In genomic region chr19:55601127-55601526, GRCh38 we compare ENCODE assay signal across 8 cellular contexts. TPM values are rescaled to one million over a fixed set of nuclear protein-coding genes. Genes with fewer than 3 reads are reported as not detected.
DNase-seq lines count a peak whose midpoint lies in the region; ATAC-seq, FAIRE-seq and TF ChIP-seq lines count a peak whose summit lies in the region.

No MANE protein-coding gene starts in this region.

- peaks cover 25% of the 10 kb centered on the region for H3K4me1 Mint-ChIP-seq in memory B cell

- in situ Hi-C loops in K562 (cut with MboI), result no loop called here

- ATAC-seq in heart left ventricle (no peak), K562 (no peak), memory B cell (ENCODE audit: low read depth) (no peak), upper lobe of left lung (ENCODE audit: low FRiP score in 2 of 2) (no peak)

- no peak for TF ChIP-seq EP300 in K562 (IDR thresholded peaks at IDR 0.05; ENCODE audit: low read length)
- no peak for TF ChIP-seq EP300 in upper lobe of left lung (IDR thresholded peaks at IDR 0.05)

- H3K27ac ChIP-seq in heart left ventricle (peak overlapping the region; percentile 92 to 100 (median 99)), K562 (ENCODE audit: extremely low read depth, low read depth, low read length) (peak overlapping the region; percentile 0; the same call in 2 of the 3 replicates), upper lobe of left lung (peak overlapping the region; percentile 97 to 99 (median 99))

- H3K4me2 ChIP-seq in K562 (ENCODE audit: insufficient read depth, low read length), result peak overlapping the region; percentile 99

- FAIRE-seq in K562 (lab: Jason Lieb, UNC) (no peak), urothelium cell line (lab: Jason Lieb, UNC) (no peak)

- no peaks in the 10 kb centered on the region for H3K27me3 Mint-ChIP-seq in memory B cell

- H3K9ac ChIP-seq in K562 (ENCODE audit: insufficient read depth in 1 of 2, low read depth in 2 of 2, low read length in 2 of 2), result peak overlapping the region in 1 of 2 experiments; percentile 99; a peak in 3 of 4 replicates

- TF ChIP-seq CTCF in heart left ventricle (IDR thresholded peaks at IDR 0.05) (no peak), K562 (IDR thresholded peaks at IDR 0.05 in 2 of 3, conservative IDR thresholded peaks at IDR 0.05 in 1 of 3; ENCODE audit: insufficient read depth in 2 of 3, low read depth in 1 of 3, low read length in 3 of 3) (no peak), upper lobe of left lung (IDR thresholded peaks at IDR 0.05) (no peak)

- peaks cover 23% of the 10 kb centered on the region for H3K79me2 ChIP-seq in K562 (ENCODE audit: control insufficient read depth, insufficient read depth, low read length)

- CTCF ChIA-PET in K562 (lab: Yijun Ruan, JAX; ENCODE audit: low intra/inter-chr PET ratio), result no interaction called here

- H3K9me3 Mint-ChIP-seq in memory B cell, result peaks cover 6% of the 10 kb centered on the region

- H3K27me3 ChIP-seq in heart left ventricle, result no peaks in the 10 kb centered on the region
- no peaks in the 10 kb centered on the region for H3K27me3 ChIP-seq in K562 (ENCODE audit: control insufficient read depth in 2 of 2, insufficient read depth in 2 of 2, low read length in 2 of 2)
- H3K27me3 ChIP-seq in upper lobe of left lung, result no peaks in the 10 kb centered on the region

- POLR2A ChIA-PET in K562 (lab: Yijun Ruan, JAX), result interaction anchor here (0.6 kb wide), 1 partner anchor 10 kb away, joined by 3 read pairs; no protein-coding TSS in a partner anchor

- WGBS in heart left ventricle, 4 donors, result 70 to 78% (median 77%) methylated on average over 6 of the region's 6 CpGs
- WGBS in K562 (ENCODE audit: insufficient coverage, low coverage, missing lambda C conversion rate), result 63% methylated on average over 5 of the region's 6 CpGs
- 59 to 69% methylated on average over 6 of the region's 6 CpGs for WGBS in upper lobe of left lung, 2 donors

- H3K36me3 Mint-ChIP-seq in memory B cell, result peaks cover 19% of the 10 kb centered on the region

- no peak for TF ChIP-seq POLR2A in heart left ventricle (IDR thresholded peaks at IDR 0.05)
- TF ChIP-seq POLR2A in K562 (conservative IDR thresholded peaks at IDR 0.05), result no peak
- no peak for TF ChIP-seq POLR2A in upper lobe of left lung (IDR thresholded peaks at IDR 0.05)

- no peak overlapping the region for H2AFZ ChIP-seq in K562 (ENCODE audit: low read depth, low read length)

- BruUV-seq in K562 (replicated peaks; lab: Mats Ljungman, UMichigan), result TSS peak; percentile 57

- no peak for TF ChIP-seq RAD21 in K562 (CRISPR knock-in tag; conservative IDR thresholded peaks at IDR 0.05 in 1 of 2, IDR thresholded peaks at IDR 0.05 in 1 of 2)

- intact Hi-C loops in heart left ventricle (cut with DNase I), result loop anchor here in 1 of 10 donors (10.0 kb wide), 2 partner anchors 316 to 456 kb away; partner anchors contain the start of genes BRSK1, HSPBP1 and TNNT1
- intact Hi-C loops in cardiac septum (cut with DNase I), result loop anchor here (2.0 kb wide), 1 partner anchor 124 kb away; the partner anchor contains the start of gene ZNF628
- intact Hi-C loops in K562 (cut with micrococcal nuclease), result no loop called here

- peak overlapping the region; percentile 58 for H3K27ac Mint-ChIP-seq in memory B cell

- H3K4me1 ChIP-seq in heart left ventricle, result peaks cover 3 to 30% (median 20%) of the 10 kb centered on the region in 12 donors
- H3K4me1 ChIP-seq in K562 (replicated peaks in 1 of 2; ENCODE audit: control insufficient read depth in 2 of 2, insufficient read depth in 2 of 2, low read length in 2 of 2), result peaks cover 24 to 44% of the 10 kb centered on the region in 2 experiments; a peak in 4 of 5 replicates
- H3K4me1 ChIP-seq in upper lobe of left lung, result peaks cover 24 to 49% (median 31%) of the 10 kb centered on the region in 4 donors

- DNase-seq in heart left ventricle, result no peak
- no peak for DNase-seq in cardiac septum (ENCODE audit: low spot score)
- DNase-seq in K562 (ENCODE audit: extremely low read depth in 1 of 4, low spot score in 3 of 4), result no peak
- DNase-seq in memory B cell (ENCODE audit: low spot score in 2 of 2), result no peak
- no peak for DNase-seq in upper lobe of left lung
- DNase-seq in urothelium cell line (ENCODE audit: low spot score), result no peak
- DNase-seq in NCI-H2029 treated with DMSO at 0.1 percent for 48 hours (lab: John Stamatoyannopoulos, UW), result no peak
- no peak for DNase-seq in RKO (ENCODE audit: low spot score)

- H3K9me3 ChIP-seq in heart left ventricle (no peaks in the 10 kb centered on the region), K562 (replicated peaks; ENCODE audit: control insufficient read depth, insufficient read depth, low read depth, low read length) (0 out of 2 replicates have a peak, but pooled peaks cover 2% of the 10 kb centered on the region), upper lobe of left lung (no peaks in the 10 kb centered on the region)

- no peaks in the 10 kb centered on the region for H4K20me1 ChIP-seq in K562 (replicated peaks; ENCODE audit: control insufficient read depth, insufficient read depth, low read length)

- H3K4me3 ChIP-seq in heart left ventricle (peak overlapping the region in 11 of 12 donors; percentile 62 to 99 (median 86)), K562 (peak overlapping the region; percentile 60; the same call in 1 of the 2 replicates), upper lobe of left lung (peak overlapping the region in 3 of 4 donors; percentile 68 to 89 (median 85))

- peaks cover 0 to 22% (median 14%) of the 10 kb centered on the region in 9 donors for H3K36me3 ChIP-seq in heart left ventricle
- H3K36me3 ChIP-seq in K562 (ENCODE audit: control insufficient read depth, insufficient read depth, low read length), result peaks cover 8% of the 10 kb centered on the region; the same call in 2 of the 3 replicates
- H3K36me3 ChIP-seq in upper lobe of left lung, result peaks cover 0 to 22% (median 7%) of the 10 kb centered on the region in 4 donors

- peak overlapping the region; percentile 85 for H3K4me3 Mint-ChIP-seq in memory B cell

- H3K9me1 ChIP-seq in K562 (ENCODE audit: control insufficient read depth, insufficient read depth, low read length), result no peaks in the 10 kb centered on the region

RNA-seq across cellular contexts. Expression of gene ZNF524, which starts 1.0 kb away (rescaled TPM):
- 10 to 100 TPM; 11.0 to 34.7 (median 16.5) TPM for total RNA-seq in heart left ventricle
- polyA plus RNA-seq in heart left ventricle, result 10 to 100 TPM; 30.6 to 33.9 TPM
- 13.7 TPM for total RNA-seq in cardiac septum
- total RNA-seq in K562 (2011; cell fraction: chromatin; rRNA removed; ENCODE audit: low replicate concordance), result 3.2 and 12.0 TPM in 2 replicates
- 12.4 and 13.0 TPM in 2 replicates for total RNA-seq in K562 (2011; cell fraction: nucleolus; rRNA removed)
- total RNA-seq in K562 (2011; cell fraction: nucleoplasm; rRNA removed), result 7.3 and 7.5 TPM in 2 replicates
- total RNA-seq in K562 (2014; rRNA removed), result 14.7 and 23.6 TPM in 2 replicates
- total RNA-seq in K562 (2014; rRNA removed; fragmentation: Illumina TruSeq; extraction: Trizol), result 0.55 and 1.2 TPM in 2 replicates
- 5.6 and 6.4 TPM in 2 replicates for total RNA-seq in K562 (2015; rRNA removed; fragmentation: Illumina TruSeq; extraction: Trizol)
- total RNA-seq in K562 (2021), result 15.6 and 16.7 TPM in 2 replicates
- 2.9 and 3.7 TPM in 2 replicates for polyA plus RNA-seq in K562 (2011; rRNA removed)
- 6.8 and 21.8 TPM in 2 replicates for polyA plus RNA-seq in K562 (2011; cell fraction: cytosol; rRNA removed)
- 9.0 and 14.1 TPM in 2 replicates for polyA plus RNA-seq in K562 (2011; cell fraction: nucleus; rRNA removed)
- polyA plus RNA-seq in K562 (2012), result 7.6 and 20.4 TPM in 2 replicates
- polyA plus RNA-seq in K562 (2014; fragmentation: Illumina TruSeq; extraction: Trizol), result 1.4 and 5.4 TPM in 2 replicates
- under 1 TPM; 0.08 to 0.10 TPM for polyA plus RNA-seq in K562 (2014; fragmentation: Nextera tagmentation; extraction: Ambion mirVana)
- 13.1 and 14.4 TPM in 2 replicates for polyA plus RNA-seq in K562 (2014; rRNA removed)
- 0.30 and 0.67 TPM in 2 replicates for polyA minus RNA-seq in K562 (2011; rRNA and poly(A)+ RNA removed)
- 5.1 and 7.1 TPM in 2 replicates for polyA minus RNA-seq in K562 (2011; cell fraction: cytosol; rRNA and poly(A)+ RNA removed)
- polyA minus RNA-seq in K562 (2011; cell fraction: nucleus; rRNA and poly(A)+ RNA removed), result 5.9 and 6.3 TPM in 2 replicates
- total RNA-seq in upper lobe of left lung, result 10 to 100 TPM; 19.9 to 58.7 (median 34.9) TPM

RNA-seq across cellular contexts. Expression of gene FIZ1, which starts 1.8 kb away (rescaled TPM):
- total RNA-seq in heart left ventricle (10 to 100 TPM; 11.2 to 15.4 (median 12.9) TPM), cardiac septum (19.4 TPM), K562 (2014; rRNA removed) (5.9 and 7.3 TPM in 2 replicates), K562 (2014; rRNA removed; fragmentation: Illumina TruSeq; extraction: Trizol) (2.3 and 3.2 TPM in 2 replicates), K562 (2015; rRNA removed; fragmentation: Illumina TruSeq; extraction: Trizol) (4.7 and 5.5 TPM in 2 replicates), K562 (2021) (14.4 and 17.5 TPM in 2 replicates), upper lobe of left lung (10 to 100 TPM; 11.1 to 21.6 (median 16.3) TPM)
- polyA plus RNA-seq in heart left ventricle (10 to 100 TPM in 1 of 2 donors, 1 to 10 TPM in 1; 10.0 to 16.7 TPM), K562 (2011; rRNA removed) (3.8 and 4.7 TPM in 2 replicates), K562 (2014; fragmentation: Illumina TruSeq; extraction: Trizol) (8.7 TPM in 2 replicates), K562 (2014; fragmentation: Nextera tagmentation; extraction: Ambion mirVana) (under 1 TPM; 0.79 to 0.81 TPM), K562 (2014; rRNA removed) (5.7 and 5.8 TPM in 2 replicates)
- total RNA-seq in K562 (2011; cell fraction: chromatin; rRNA removed; ENCODE audit: low replicate concordance), result 4.3 and 8.7 TPM in 2 replicates
- total RNA-seq in K562 (2011; cell fraction: nucleolus; rRNA removed), result 5.7 and 6.8 TPM in 2 replicates
- 6.9 and 7.8 TPM in 2 replicates for total RNA-seq in K562 (2011; cell fraction: nucleoplasm; rRNA removed)
- polyA plus RNA-seq in K562 (2011; cell fraction: cytosol; rRNA removed), result 3.5 and 7.4 TPM in 2 replicates
- polyA plus RNA-seq in K562 (2011; cell fraction: nucleus; rRNA removed), result 7.6 and 10.7 TPM in 2 replicates
- polyA plus RNA-seq in K562 (2012), result 10.6 and 12.2 TPM in 2 replicates
- polyA minus RNA-seq in K562 (2011; rRNA and poly(A)+ RNA removed), result 2.1 and 3.1 TPM in 2 replicates
- 5.5 and 6.6 TPM in 2 replicates for polyA minus RNA-seq in K562 (2011; cell fraction: cytosol; rRNA and poly(A)+ RNA removed)
- 2.8 and 3.4 TPM in 2 replicates for polyA minus RNA-seq in K562 (2011; cell fraction: nucleus; rRNA and poly(A)+ RNA removed)

RNA-seq across cellular contexts. Expression of gene ZNF865, which starts 4.3 kb away (rescaled TPM):
- 10 to 100 TPM; 11.4 to 19.1 (median 14.2) TPM for total RNA-seq in heart left ventricle
- polyA plus RNA-seq in heart left ventricle, result 10 to 100 TPM; 12.0 to 24.3 TPM
- total RNA-seq in cardiac septum, result 15.7 TPM
- total RNA-seq in K562 (2011; cell fraction: chromatin; rRNA removed; ENCODE audit: low replicate concordance), result 2.2 and 8.0 TPM in 2 replicates
- total RNA-seq in K562 (2011; cell fraction: nucleolus; rRNA removed), result 8.0 and 10.0 TPM in 2 replicates
- total RNA-seq in K562 (2011; cell fraction: nucleoplasm; rRNA removed), result 4.9 and 5.2 TPM in 2 replicates
- 1.6 and 2.3 TPM in 2 replicates for total RNA-seq in K562 (2014; rRNA removed)
- total RNA-seq in K562 (2014; rRNA removed; fragmentation: Illumina TruSeq; extraction: Trizol), result 0.29 and 0.40 TPM in 2 replicates
- 1.4 and 1.5 TPM in 2 replicates for total RNA-seq in K562 (2015; rRNA removed; fragmentation: Illumina TruSeq; extraction: Trizol)
- total RNA-seq in K562 (2021), result 18.6 and 18.8 TPM in 2 replicates
- 1.2 and 1.5 TPM in 2 replicates for polyA plus RNA-seq in K562 (2011; rRNA removed)
- polyA plus RNA-seq in K562 (2011; cell fraction: cytosol; rRNA removed), result 2.0 and 9.6 TPM in 2 replicates
- polyA plus RNA-seq in K562 (2011; cell fraction: nucleus; rRNA removed), result 1.6 and 4.8 TPM in 2 replicates
- 6.0 and 10.0 TPM in 2 replicates for polyA plus RNA-seq in K562 (2012)
- polyA plus RNA-seq in K562 (2014; fragmentation: Illumina TruSeq; extraction: Trizol), result 1.8 and 2.3 TPM in 2 replicates
- polyA plus RNA-seq in K562 (2014; fragmentation: Nextera tagmentation; extraction: Ambion mirVana), result not detected
- polyA plus RNA-seq in K562 (2014; rRNA removed), result 6.7 and 6.9 TPM in 2 replicates
- polyA minus RNA-seq in K562 (2011; rRNA and poly(A)+ RNA removed), result 0.24 and 0.60 TPM in 2 replicates
- 7.3 and 9.8 TPM in 2 replicates for polyA minus RNA-seq in K562 (2011; cell fraction: cytosol; rRNA and poly(A)+ RNA removed)
- polyA minus RNA-seq in K562 (2011; cell fraction: nucleus; rRNA and poly(A)+ RNA removed), result 1.1 and 1.5 TPM in 2 replicates
- 10 to 100 TPM in 4 of 6 donors, 1 to 10 TPM in 2; 7.7 to 39.8 (median 20.6) TPM for total RNA-seq in upper lobe of left lung

RNA-seq across cellular contexts. Expression of gene ZNF579, which starts 20.5 kb away (rescaled TPM):
- 10 to 100 TPM in 4 of 9 donors, 1 to 10 TPM in 5; 5.4 to 13.9 (median 9.8) TPM for total RNA-seq in heart left ventricle
- 10 to 100 TPM in 1 of 2 donors, 1 to 10 TPM in 1; 7.9 to 10.9 TPM for polyA plus RNA-seq in heart left ventricle
- 12.2 TPM for total RNA-seq in cardiac septum
- total RNA-seq in K562 (2011; cell fraction: chromatin; rRNA removed; ENCODE audit: low replicate concordance), result 39.4 and 55.2 TPM in 2 replicates
- 10.7 TPM in 2 replicates for total RNA-seq in K562 (2011; cell fraction: nucleolus; rRNA removed)
- 25.4 and 86.3 TPM in 2 replicates for total RNA-seq in K562 (2011; cell fraction: nucleoplasm; rRNA removed)
- total RNA-seq in K562 (2014; rRNA removed), result 3.8 and 5.9 TPM in 2 replicates
- total RNA-seq in K562 (2014; rRNA removed; fragmentation: Illumina TruSeq; extraction: Trizol), result 1.0 and 1.3 TPM in 2 replicates
- 1.2 and 1.3 TPM in 2 replicates for total RNA-seq in K562 (2015; rRNA removed; fragmentation: Illumina TruSeq; extraction: Trizol)
- total RNA-seq in K562 (2021), result 15.0 and 15.9 TPM in 2 replicates
- 1.6 and 3.3 TPM in 2 replicates for polyA plus RNA-seq in K562 (2011; rRNA removed)
- 3.0 and 6.5 TPM in 2 replicates for polyA plus RNA-seq in K562 (2011; cell fraction: cytosol; rRNA removed)
- 17.0 and 20.1 TPM in 2 replicates for polyA plus RNA-seq in K562 (2011; cell fraction: nucleus; rRNA removed)
- 6.7 and 9.7 TPM in 2 replicates for polyA plus RNA-seq in K562 (2012)
- 3.3 and 3.9 TPM in 2 replicates for polyA plus RNA-seq in K562 (2014; fragmentation: Illumina TruSeq; extraction: Trizol)
- under 1 TPM; 0.06 to 0.08 TPM for polyA plus RNA-seq in K562 (2014; fragmentation: Nextera tagmentation; extraction: Ambion mirVana)
- polyA plus RNA-seq in K562 (2014; rRNA removed), result 3.4 and 4.9 TPM in 2 replicates
- 3.0 and 4.6 TPM in 2 replicates for polyA minus RNA-seq in K562 (2011; rRNA and poly(A)+ RNA removed)
- 5.6 and 7.0 TPM in 2 replicates for polyA minus RNA-seq in K562 (2011; cell fraction: cytosol; rRNA and poly(A)+ RNA removed)
- polyA minus RNA-seq in K562 (2011; cell fraction: nucleus; rRNA and poly(A)+ RNA removed), result 4.6 and 5.4 TPM in 2 replicates
- total RNA-seq in upper lobe of left lung, result 10 to 100 TPM in 2 of 6 donors, 1 to 10 TPM in 4; 3.5 to 19.2 (median 8.4) TPM

RNA-seq across cellular contexts. Expression of gene ZNF784, which starts 23.2 kb away (rescaled TPM):
- total RNA-seq in heart left ventricle (10 to 100 TPM in 4 of 9 donors, 1 to 10 TPM in 5; 6.7 to 15.8 (median 9.2) TPM), cardiac septum (10.9 TPM), K562 (2014; rRNA removed) (2.0 and 3.8 TPM in 2 replicates), K562 (2014; rRNA removed; fragmentation: Illumina TruSeq; extraction: Trizol) (1.6 TPM in 2 replicates), K562 (2015; rRNA removed; fragmentation: Illumina TruSeq; extraction: Trizol) (2.7 and 3.2 TPM in 2 replicates), K562 (2021) (4.6 and 6.1 TPM in 2 replicates), upper lobe of left lung (10 to 100 TPM in 2 of 6 donors, 1 to 10 TPM in 4; 6.8 to 14.7 (median 8.6) TPM)
- polyA plus RNA-seq in heart left ventricle (10 to 100 TPM in 1 of 2 donors, 1 to 10 TPM in 1; 8.5 to 10.4 TPM), K562 (2011; rRNA removed) (2.1 and 3.5 TPM in 2 replicates), K562 (2014; fragmentation: Illumina TruSeq; extraction: Trizol) (4.1 and 5.1 TPM in 2 replicates), K562 (2014; fragmentation: Nextera tagmentation; extraction: Ambion mirVana) (under 1 TPM; 0.14 to 0.17 TPM), K562 (2014; rRNA removed) (4.1 and 4.4 TPM in 2 replicates)
- 6.3 and 14.3 TPM in 2 replicates for total RNA-seq in K562 (2011; cell fraction: chromatin; rRNA removed; ENCODE audit: low replicate concordance)
- total RNA-seq in K562 (2011; cell fraction: nucleolus; rRNA removed), result 10.0 and 12.5 TPM in 2 replicates
- 7.7 and 9.6 TPM in 2 replicates for total RNA-seq in K562 (2011; cell fraction: nucleoplasm; rRNA removed)
- polyA plus RNA-seq in K562 (2011; cell fraction: cytosol; rRNA removed), result 2.0 and 4.3 TPM in 2 replicates
- polyA plus RNA-seq in K562 (2011; cell fraction: nucleus; rRNA removed), result 11.3 and 16.1 TPM in 2 replicates
- 7.3 and 7.9 TPM in 2 replicates for polyA plus RNA-seq in K562 (2012)
- 1.4 TPM in 2 replicates for polyA minus RNA-seq in K562 (2011; rRNA and poly(A)+ RNA removed)
- 1.3 and 2.6 TPM in 2 replicates for polyA minus RNA-seq in K562 (2011; cell fraction: cytosol; rRNA and poly(A)+ RNA removed)
- polyA minus RNA-seq in K562 (2011; cell fraction: nucleus; rRNA and poly(A)+ RNA removed), result 2.7 TPM in 2 replicates

Comparison
In these comparisons a context has a peak if more than half of its experiments do, and no peak if none do; other contexts are left out.
1. H3K27ac ChIP-seq: peak in every context shown above with its lines; median percentile 99 in heart left ventricle; 99 in upper lobe of left lung; 0 in K562.